2 cellular contexts compared by ENCODE assay signal in genomic region chr3:55936549-55937052, GRCh38.
TF ChIP-seq lines count a peak whose summit lies in the region.

No MANE protein-coding gene starts in this region.

TF ChIP-seq in GM23338, 12 proteins besides CTCF, POLR2A, EP300 and RAD21:
- TF ChIP-seq ZNF331 (CRISPR knock-in tag; IDR thresholded peaks at IDR 0.05; ENCODE audit: low read depth) = no peak
- TF ChIP-seq JUNB (IDR thresholded peaks at IDR 0.05; ENCODE audit: unreplicated experiment) = no peak
- TF ChIP-seq POLR2AphosphoS5 (IDR thresholded peaks at IDR 0.05; ENCODE audit: low read depth) = no peak
- no peak for TF ChIP-seq CREB1 (CRISPR knock-in tag; IDR thresholded peaks at IDR 0.05; ENCODE audit: low read depth)
- no peak for TF ChIP-seq ZNF462 (CRISPR knock-in tag; IDR thresholded peaks at IDR 0.05)
- no peak for TF ChIP-seq EZH2 (IDR thresholded peaks at IDR 0.05; ENCODE audit: low read depth, unreplicated experiment)
- no peak for TF ChIP-seq NANOG (IDR thresholded peaks at IDR 0.05; ENCODE audit: borderline replicate concordance)
- TF ChIP-seq, protein P1, sequence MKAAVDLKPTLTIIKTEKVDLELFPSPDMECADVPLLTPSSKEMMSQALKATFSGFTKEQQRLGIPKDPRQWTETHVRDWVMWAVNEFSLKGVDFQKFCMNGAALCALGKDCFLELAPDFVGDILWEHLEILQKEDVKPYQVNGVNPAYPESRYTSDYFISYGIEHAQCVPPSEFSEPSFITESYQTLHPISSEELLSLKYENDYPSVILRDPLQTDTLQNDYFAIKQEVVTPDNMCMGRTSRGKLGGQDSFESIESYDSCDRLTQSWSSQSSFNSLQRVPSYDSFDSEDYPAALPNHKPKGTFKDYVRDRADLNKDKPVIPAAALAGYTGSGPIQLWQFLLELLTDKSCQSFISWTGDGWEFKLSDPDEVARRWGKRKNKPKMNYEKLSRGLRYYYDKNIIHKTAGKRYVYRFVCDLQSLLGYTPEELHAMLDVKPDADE (IDR thresholded peaks at IDR 0.05) = no peak
- TF ChIP-seq EZH2phosphoT487 (IDR thresholded peaks at IDR 0.05; ENCODE audit: unreplicated experiment) = no peak
- TF ChIP-seq, protein P2, sequence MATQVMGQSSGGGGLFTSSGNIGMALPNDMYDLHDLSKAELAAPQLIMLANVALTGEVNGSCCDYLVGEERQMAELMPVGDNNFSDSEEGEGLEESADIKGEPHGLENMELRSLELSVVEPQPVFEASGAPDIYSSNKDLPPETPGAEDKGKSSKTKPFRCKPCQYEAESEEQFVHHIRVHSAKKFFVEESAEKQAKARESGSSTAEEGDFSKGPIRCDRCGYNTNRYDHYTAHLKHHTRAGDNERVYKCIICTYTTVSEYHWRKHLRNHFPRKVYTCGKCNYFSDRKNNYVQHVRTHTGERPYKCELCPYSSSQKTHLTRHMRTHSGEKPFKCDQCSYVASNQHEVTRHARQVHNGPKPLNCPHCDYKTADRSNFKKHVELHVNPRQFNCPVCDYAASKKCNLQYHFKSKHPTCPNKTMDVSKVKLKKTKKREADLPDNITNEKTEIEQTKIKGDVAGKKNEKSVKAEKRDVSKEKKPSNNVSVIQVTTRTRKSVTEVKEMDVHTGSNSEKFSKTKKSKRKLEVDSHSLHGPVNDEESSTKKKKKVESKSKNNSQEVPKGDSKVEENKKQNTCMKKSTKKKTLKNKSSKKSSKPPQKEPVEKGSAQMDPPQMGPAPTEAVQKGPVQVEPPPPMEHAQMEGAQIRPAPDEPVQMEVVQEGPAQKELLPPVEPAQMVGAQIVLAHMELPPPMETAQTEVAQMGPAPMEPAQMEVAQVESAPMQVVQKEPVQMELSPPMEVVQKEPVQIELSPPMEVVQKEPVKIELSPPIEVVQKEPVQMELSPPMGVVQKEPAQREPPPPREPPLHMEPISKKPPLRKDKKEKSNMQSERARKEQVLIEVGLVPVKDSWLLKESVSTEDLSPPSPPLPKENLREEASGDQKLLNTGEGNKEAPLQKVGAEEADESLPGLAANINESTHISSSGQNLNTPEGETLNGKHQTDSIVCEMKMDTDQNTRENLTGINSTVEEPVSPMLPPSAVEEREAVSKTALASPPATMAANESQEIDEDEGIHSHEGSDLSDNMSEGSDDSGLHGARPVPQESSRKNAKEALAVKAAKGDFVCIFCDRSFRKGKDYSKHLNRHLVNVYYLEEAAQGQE (IDR thresholded peaks at IDR 0.05; ENCODE audit: unreplicated experiment) = no peak
- TF ChIP-seq ZNF114 (CRISPR knock-in tag; IDR thresholded peaks at IDR 0.05) = no peak
- TF ChIP-seq STAT1 (IDR thresholded peaks at IDR 0.05; ENCODE audit: unreplicated experiment) = no peak

TF ChIP-seq in H1, 55 proteins besides CTCF, POLR2A, EP300 and RAD21:
- TF ChIP-seq CREB1 (IDR thresholded peaks at IDR 0.05) (peak; percentile 30; the same call in 1 of the 2 replicates), CEBPB (IDR thresholded peaks at IDR 0.05; ENCODE audit: low read depth, low read length) (0 out of 2 replicates have a peak, but pooled peaks have one; percentile 15), SIX5 (IDR thresholded peaks at IDR 0.05; ENCODE audit: low read depth, low read length) (no peak)
